Comparison of ENCODE assay signal across 20 cellular contexts in the genomic region with DNA sequence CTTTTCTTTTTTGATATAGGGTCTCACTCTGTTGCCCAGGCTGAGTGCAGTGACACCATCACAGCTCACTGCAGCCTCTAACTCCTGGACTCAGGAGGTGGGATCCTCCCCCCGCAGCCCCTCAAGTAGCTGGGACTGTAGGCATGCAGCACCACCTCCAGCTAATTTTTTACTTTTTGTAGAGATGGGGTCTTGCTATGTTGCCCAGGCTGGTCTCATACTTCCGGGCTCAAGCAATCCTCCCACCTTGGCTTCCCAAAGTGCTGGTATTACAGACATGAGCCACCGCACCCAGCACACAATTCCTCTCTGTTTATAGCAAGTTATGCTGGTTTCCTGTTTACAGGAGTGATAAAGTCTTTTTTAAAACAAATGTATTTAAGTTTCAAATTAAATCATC. TPM values are rescaled to one million over a fixed set of nuclear protein-coding genes. Genes with fewer than 3 reads are reported as not detected.
DNase-seq lines count a peak whose midpoint lies in the region; ATAC-seq and TF ChIP-seq lines count a peak whose summit lies in the region.
"Had no signal": no experiment of that assay in that cellular context is flagged by ENCODE, and none has a peak within 500 bp of the region (broad histone marks: within the 10 kb centered on the region; RNA-seq: fewer than 3 reads in every experiment).

No MANE protein-coding gene starts in this region.

- no peak for ATAC-seq in activated CD8-positive, alpha-beta T cell treated with anti-CD3 and anti-CD28 coated beads for 36 hours
- no peak for ATAC-seq in activated CD8-positive, alpha-beta T cell treated with anti-CD3 and anti-CD28 coated beads, Interleukin-2, amount 10 ng/mL, durations not matched to agents 7 days and 5 days
- ATAC-seq in T-helper 17 cell (no peak), body of pancreas (no peak)
- ATAC-seq in central memory CD8-positive, alpha-beta T cell (replicated peaks; ENCODE audit: extremely low read depth, poor library complexity, severe bottlenecking), result no peak
- ATAC-seq: Panc1 had no signal

- H3K36me3 ChIP-seq in HEK293 (ENCODE audit: control insufficient read depth in 2 of 2, insufficient read depth in 1 of 2, low read length in 2 of 2) (no peaks in the 10 kb centered on the region), body of pancreas (replicated peaks in 1 of 2; ENCODE audit: insufficient read depth in 1 of 2, low read depth in 2 of 2) (no peaks in the 10 kb centered on the region)
- H3K36me3 ChIP-seq: MG63 had no signal

- no peaks in the 10 kb centered on the region for H3K27me3 Mint-ChIP-seq in activated CD8-positive, alpha-beta T cell treated with anti-CD3 and anti-CD28 coated beads for 36 hours
- no peaks in the 10 kb centered on the region for H3K27me3 Mint-ChIP-seq in activated CD8-positive, alpha-beta T cell treated with anti-CD3 and anti-CD28 coated beads, Interleukin-2, amount 10 ng/mL, durations not matched to agents 7 days and 5 days (ENCODE audit: low read depth)
- H3K27me3 Mint-ChIP-seq in T-helper 17 cell (no peaks in the 10 kb centered on the region), Calu3 (ENCODE audit: unreplicated experiment) (no peaks in the 10 kb centered on the region)
- H3K27me3 Mint-ChIP-seq in central memory CD8-positive, alpha-beta T cell, result no peaks in the 10 kb centered on the region

- peaks cover 37% of the 10 kb centered on the region for H3K4me1 Mint-ChIP-seq in activated CD8-positive, alpha-beta T cell treated with anti-CD3 and anti-CD28 coated beads for 36 hours (ENCODE audit: low read depth)
- H3K4me1 Mint-ChIP-seq in activated CD8-positive, alpha-beta T cell treated with anti-CD3 and anti-CD28 coated beads, Interleukin-2, amount 10 ng/mL, durations not matched to agents 7 days and 5 days (ENCODE audit: low read depth), result peaks cover 59% of the 10 kb centered on the region
- H3K4me1 Mint-ChIP-seq in T-helper 17 cell, result peaks cover 24% of the 10 kb centered on the region
- H3K4me1 Mint-ChIP-seq in central memory CD8-positive, alpha-beta T cell, result peaks cover 32% of the 10 kb centered on the region
- H3K4me1 Mint-ChIP-seq in Calu3 (ENCODE audit: low read depth, unreplicated experiment), result peaks cover 21% of the 10 kb centered on the region

- intact Hi-C loops in activated CD8-positive, alpha-beta T cell treated with anti-CD3 and anti-CD28 coated beads for 36 hours (cut with micrococcal nuclease), result no loop called here
- intact Hi-C loops in Calu3 (cut with micrococcal nuclease; ENCODE audit: unreplicated experiment) (no loop called here), body of pancreas (cut with DNase I) (no loop called here)

- CTCF ChIA-PET in activated CD8-positive, alpha-beta T cell treated with anti-CD3 and anti-CD28 coated beads for 36 hours (lab: Charles Lee), result interaction anchor here (1.9 kb wide), 1 partner anchor 16 kb away, joined by 5 read pairs; no protein-coding TSS in a partner anchor
- CTCF ChIA-PET in activated CD8-positive, alpha-beta T cell treated with anti-CD3 and anti-CD28 coated beads, Interleukin-2, amount 10 ng/mL, durations not matched to agents 7 days and 5 days (lab: Charles Lee), result interaction anchor here (1.5 kb wide), 1 partner anchor 180 kb away, joined by 4 read pairs; no protein-coding TSS in a partner anchor
- CTCF ChIA-PET in HEK293 (lab: Yijun Ruan, JAX) (interaction anchor here (0.6 kb wide), 2 partner anchors 21 to 26 kb away, joined by 3 read pairs; no protein-coding TSS in a partner anchor), Calu3 (lab: Charles Lee) (no interaction called here)

- no peaks in the 10 kb centered on the region for H3K27me3 ChIP-seq in body of pancreas
- H3K27me3 ChIP-seq: MG63 had no signal

- no TSS peak for BruUV-seq in Calu3 (replicated peaks; lab: Mats Ljungman, UMichigan)

- H3K9me3 ChIP-seq in HEK293 (ENCODE audit: control insufficient read depth, insufficient read depth, low read depth, low read length), result no peaks in the 10 kb centered on the region
- H3K9me3 ChIP-seq in T-helper 17 cell (ENCODE audit: control insufficient read depth, low read length, poor library complexity, severe bottlenecking), result no peaks in the 10 kb centered on the region
- no peaks in the 10 kb centered on the region for H3K9me3 ChIP-seq in body of pancreas
- H3K9me3 ChIP-seq: MG63 had no signal

- H3K4me1 ChIP-seq in HEK293 (ENCODE audit: control insufficient read depth, insufficient read depth, low read length) (peaks cover 10% of the 10 kb centered on the region), body of pancreas (no peaks in the 10 kb centered on the region)

- H3K4me3 Mint-ChIP-seq in activated CD8-positive, alpha-beta T cell treated with anti-CD3 and anti-CD28 coated beads for 36 hours, result no peak overlapping the region
- H3K4me3 Mint-ChIP-seq in activated CD8-positive, alpha-beta T cell treated with anti-CD3 and anti-CD28 coated beads, Interleukin-2, amount 10 ng/mL, durations not matched to agents 7 days and 5 days, result no peak overlapping the region
- H3K4me3 Mint-ChIP-seq in T-helper 17 cell (no peak overlapping the region), Calu3 (ENCODE audit: low read depth, unreplicated experiment) (no peak overlapping the region)
- H3K4me3 Mint-ChIP-seq in central memory CD8-positive, alpha-beta T cell, result no peak overlapping the region

- H3K27ac ChIP-seq in HEK293 (ENCODE audit: extremely low read depth, low read depth, low read length) (no peak overlapping the region), body of pancreas (no peak overlapping the region)
- H3K27ac ChIP-seq: RWPE1 had no signal

- TF ChIP-seq POLR2A in body of pancreas (IDR thresholded peaks at IDR 0.05), result no peak

- H3K27ac Mint-ChIP-seq in activated CD8-positive, alpha-beta T cell treated with anti-CD3 and anti-CD28 coated beads for 36 hours, result peak overlapping the region; percentile 22
- no peak overlapping the region for H3K27ac Mint-ChIP-seq in activated CD8-positive, alpha-beta T cell treated with anti-CD3 and anti-CD28 coated beads, Interleukin-2, amount 10 ng/mL, durations not matched to agents 7 days and 5 days
- peak overlapping the region; percentile 81 for H3K27ac Mint-ChIP-seq in T-helper 17 cell
- peak overlapping the region; percentile 63 for H3K27ac Mint-ChIP-seq in central memory CD8-positive, alpha-beta T cell (ENCODE audit: low read depth)
- no peak overlapping the region for H3K27ac Mint-ChIP-seq in Calu3 (ENCODE audit: unreplicated experiment)

- POLR2A ChIA-PET in activated CD8-positive, alpha-beta T cell treated with anti-CD3 and anti-CD28 coated beads for 36 hours (lab: Charles Lee), result interaction anchor here (0.8 to 1.1 kb wide), 2 partner anchors 58 to 178 kb away, joined by 3 read pairs; no protein-coding TSS in a partner anchor
- POLR2A ChIA-PET in activated CD8-positive, alpha-beta T cell treated with anti-CD3 and anti-CD28 coated beads, Interleukin-2, amount 10 ng/mL, durations not matched to agents 7 days and 5 days (lab: Charles Lee), result interaction anchor here (1.6 kb wide), 1 partner anchor 39 kb away, joined by 5 read pairs; the partner anchor contains the start of gene HIF1A
- POLR2A ChIA-PET in HEK293 (lab: Yijun Ruan, JAX), result no interaction called here

- H3K36me3 Mint-ChIP-seq in activated CD8-positive, alpha-beta T cell treated with anti-CD3 and anti-CD28 coated beads for 36 hours (ENCODE audit: low read depth), result peaks cover 8% of the 10 kb centered on the region
- H3K36me3 Mint-ChIP-seq in activated CD8-positive, alpha-beta T cell treated with anti-CD3 and anti-CD28 coated beads, Interleukin-2, amount 10 ng/mL, durations not matched to agents 7 days and 5 days (ENCODE audit: low read depth), result peaks cover 25% of the 10 kb centered on the region
- H3K36me3 Mint-ChIP-seq in T-helper 17 cell (ENCODE audit: low read depth) (no peaks in the 10 kb centered on the region), Calu3 (ENCODE audit: insufficient read depth, unreplicated experiment) (no peaks in the 10 kb centered on the region)
- peaks cover 5% of the 10 kb centered on the region for H3K36me3 Mint-ChIP-seq in central memory CD8-positive, alpha-beta T cell (ENCODE audit: insufficient read depth)

- H3K4me3 ChIP-seq in HEK293 (ENCODE audit: low read depth, low read length) (no peak overlapping the region), body of pancreas (no peak overlapping the region)
- H3K4me3 ChIP-seq: MG63 had no signal

- peaks cover 4% of the 10 kb centered on the region for H3K9me3 Mint-ChIP-seq in activated CD8-positive, alpha-beta T cell treated with anti-CD3 and anti-CD28 coated beads for 36 hours
- H3K9me3 Mint-ChIP-seq in activated CD8-positive, alpha-beta T cell treated with anti-CD3 and anti-CD28 coated beads, Interleukin-2, amount 10 ng/mL, durations not matched to agents 7 days and 5 days (ENCODE audit: insufficient read depth), result peaks cover 5% of the 10 kb centered on the region
- H3K9me3 Mint-ChIP-seq in central memory CD8-positive, alpha-beta T cell, result no peaks in the 10 kb centered on the region
- H3K9me3 Mint-ChIP-seq in Calu3 (ENCODE audit: low read depth, unreplicated experiment), result no peaks in the 10 kb centered on the region

- TF ChIP-seq CTCF in activated CD8-positive, alpha-beta T cell treated with anti-CD3 and anti-CD28 coated beads for 36 hours (IDR thresholded peaks at IDR 0.05), result no peak
- TF ChIP-seq CTCF in HEK293 (tag by site-specific recombination; IDR thresholded peaks at IDR 0.05), result no peak
- no peak for TF ChIP-seq CTCF in Calu3 (IDR thresholded peaks at IDR 0.05; ENCODE audit: unreplicated experiment)
- TF ChIP-seq CTCF in body of pancreas (IDR thresholded peaks at IDR 0.05), result no peak

- WGBS in body of pancreas, 2 donors, result 87 to 100% methylated on average over 3 of the region's 3 CpGs

- no peak for DNase-seq in activated CD8-positive, alpha-beta T cell treated with anti-CD3 and anti-CD28 coated beads for 36 hours
- no peak for DNase-seq in activated CD8-positive, alpha-beta T cell treated with anti-CD3 and anti-CD28 coated beads, Interleukin-2, amount 10 ng/mL, durations not matched to agents 7 days and 5 days
- DNase-seq in T-helper 17 cell (no peak), Calu3 (no peak), body of pancreas (no peak), NCI-H526 (lab: John Stamatoyannopoulos, UW) (no peak)
- DNase-seq in central memory CD8-positive, alpha-beta T cell (ENCODE audit: low spot score in 2 of 2), result no peak
- DNase-seq: DMS53, KG1, MG63, NCI-H1105 treated with DMSO at 0.1 percent for 48 hours, NCI-H146, NCI-H1930, NCI-H2107, NCI-H446, NCI-H524 treated with DMSO at 0.1 percent for 48 hours, SHP77 had no signal

TF ChIP-seq in HEK293, 187 proteins besides CTCF, POLR2A, EP300 and RAD21:
- peak; percentile 96 for TF ChIP-seq ZNF121 (tag by site-specific recombination; IDR thresholded peaks at IDR 0.05)
- no peak for TF ChIP-seq ZNF114 (tag by site-specific recombination; IDR thresholded peaks at IDR 0.05)
TF ChIP-seq in HEK293: peak in this region for 1.

RNA-seq across cellular contexts. Expression of gene HIF1A, which starts 39.5 kb away (rescaled TPM):
- 100 to 1,000 TPM; 133 to 140 TPM for total RNA-seq in activated CD8-positive, alpha-beta T cell treated with anti-CD3 and anti-CD28 coated beads for 36 hours
- total RNA-seq in activated CD8-positive, alpha-beta T cell treated with anti-CD3 and anti-CD28 coated beads, Interleukin-2, amount 10 ng/mL, durations not matched to agents 7 days and 5 days, result 100 to 1,000 TPM; 119 to 132 TPM
- 100 to 1,000 TPM; 175 to 204 TPM for total RNA-seq in T-helper 17 cell
- 213 and 229 TPM in 2 replicates for total RNA-seq in Calu3 (2022)
- 10 to 100 TPM; 36.8 to 66.9 TPM for total RNA-seq in body of pancreas

Comparison
In these comparisons a context has a peak if more than half of its experiments do, and no peak if none do; other contexts are left out.
1. H3K27ac Mint-ChIP-seq: peak in activated CD8-positive, alpha-beta T cell treated with anti-CD3 and anti-CD28 coated beads for 36 hours (single experiment), T-helper 17 cell (single experiment) and central memory CD8-positive, alpha-beta T cell (single experiment); none in activated CD8-positive, alpha-beta T cell treated with anti-CD3 and anti-CD28 coated beads, Interleukin-2, amount 10 ng/mL, durations not matched to agents 7 days and 5 days (single experiment) and Calu3 (single experiment).